ENCODE assay signal across 1 cellular context in genomic region chr6:143592335-143592734, GRCh38.
TF ChIP-seq lines count a peak whose summit lies in the region.

No MANE protein-coding gene starts in this region.

TF ChIP-seq in GM23338, 12 proteins besides CTCF, POLR2A, EP300 and RAD21 (continued from another document):
- TF ChIP-seq, protein P1, sequence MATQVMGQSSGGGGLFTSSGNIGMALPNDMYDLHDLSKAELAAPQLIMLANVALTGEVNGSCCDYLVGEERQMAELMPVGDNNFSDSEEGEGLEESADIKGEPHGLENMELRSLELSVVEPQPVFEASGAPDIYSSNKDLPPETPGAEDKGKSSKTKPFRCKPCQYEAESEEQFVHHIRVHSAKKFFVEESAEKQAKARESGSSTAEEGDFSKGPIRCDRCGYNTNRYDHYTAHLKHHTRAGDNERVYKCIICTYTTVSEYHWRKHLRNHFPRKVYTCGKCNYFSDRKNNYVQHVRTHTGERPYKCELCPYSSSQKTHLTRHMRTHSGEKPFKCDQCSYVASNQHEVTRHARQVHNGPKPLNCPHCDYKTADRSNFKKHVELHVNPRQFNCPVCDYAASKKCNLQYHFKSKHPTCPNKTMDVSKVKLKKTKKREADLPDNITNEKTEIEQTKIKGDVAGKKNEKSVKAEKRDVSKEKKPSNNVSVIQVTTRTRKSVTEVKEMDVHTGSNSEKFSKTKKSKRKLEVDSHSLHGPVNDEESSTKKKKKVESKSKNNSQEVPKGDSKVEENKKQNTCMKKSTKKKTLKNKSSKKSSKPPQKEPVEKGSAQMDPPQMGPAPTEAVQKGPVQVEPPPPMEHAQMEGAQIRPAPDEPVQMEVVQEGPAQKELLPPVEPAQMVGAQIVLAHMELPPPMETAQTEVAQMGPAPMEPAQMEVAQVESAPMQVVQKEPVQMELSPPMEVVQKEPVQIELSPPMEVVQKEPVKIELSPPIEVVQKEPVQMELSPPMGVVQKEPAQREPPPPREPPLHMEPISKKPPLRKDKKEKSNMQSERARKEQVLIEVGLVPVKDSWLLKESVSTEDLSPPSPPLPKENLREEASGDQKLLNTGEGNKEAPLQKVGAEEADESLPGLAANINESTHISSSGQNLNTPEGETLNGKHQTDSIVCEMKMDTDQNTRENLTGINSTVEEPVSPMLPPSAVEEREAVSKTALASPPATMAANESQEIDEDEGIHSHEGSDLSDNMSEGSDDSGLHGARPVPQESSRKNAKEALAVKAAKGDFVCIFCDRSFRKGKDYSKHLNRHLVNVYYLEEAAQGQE (IDR thresholded peaks at IDR 0.05; ENCODE audit: unreplicated experiment), result no peak
- TF ChIP-seq EZH2phosphoT487 (IDR thresholded peaks at IDR 0.05; ENCODE audit: unreplicated experiment) (no peak), POLR2AphosphoS5 (IDR thresholded peaks at IDR 0.05; ENCODE audit: low read depth) (no peak), STAT1 (IDR thresholded peaks at IDR 0.05; ENCODE audit: unreplicated experiment) (no peak), NANOG (IDR thresholded peaks at IDR 0.05; ENCODE audit: borderline replicate concordance) (no peak), CREB1 (CRISPR knock-in tag; IDR thresholded peaks at IDR 0.05; ENCODE audit: low read depth) (no peak), ZNF114 (CRISPR knock-in tag; IDR thresholded peaks at IDR 0.05) (no peak), JUNB (IDR thresholded peaks at IDR 0.05; ENCODE audit: unreplicated experiment) (no peak)
- TF ChIP-seq, protein P2, sequence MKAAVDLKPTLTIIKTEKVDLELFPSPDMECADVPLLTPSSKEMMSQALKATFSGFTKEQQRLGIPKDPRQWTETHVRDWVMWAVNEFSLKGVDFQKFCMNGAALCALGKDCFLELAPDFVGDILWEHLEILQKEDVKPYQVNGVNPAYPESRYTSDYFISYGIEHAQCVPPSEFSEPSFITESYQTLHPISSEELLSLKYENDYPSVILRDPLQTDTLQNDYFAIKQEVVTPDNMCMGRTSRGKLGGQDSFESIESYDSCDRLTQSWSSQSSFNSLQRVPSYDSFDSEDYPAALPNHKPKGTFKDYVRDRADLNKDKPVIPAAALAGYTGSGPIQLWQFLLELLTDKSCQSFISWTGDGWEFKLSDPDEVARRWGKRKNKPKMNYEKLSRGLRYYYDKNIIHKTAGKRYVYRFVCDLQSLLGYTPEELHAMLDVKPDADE (IDR thresholded peaks at IDR 0.05), result no peak
